27 cellular contexts compared by ENCODE assay signal in the genomic region with DNA sequence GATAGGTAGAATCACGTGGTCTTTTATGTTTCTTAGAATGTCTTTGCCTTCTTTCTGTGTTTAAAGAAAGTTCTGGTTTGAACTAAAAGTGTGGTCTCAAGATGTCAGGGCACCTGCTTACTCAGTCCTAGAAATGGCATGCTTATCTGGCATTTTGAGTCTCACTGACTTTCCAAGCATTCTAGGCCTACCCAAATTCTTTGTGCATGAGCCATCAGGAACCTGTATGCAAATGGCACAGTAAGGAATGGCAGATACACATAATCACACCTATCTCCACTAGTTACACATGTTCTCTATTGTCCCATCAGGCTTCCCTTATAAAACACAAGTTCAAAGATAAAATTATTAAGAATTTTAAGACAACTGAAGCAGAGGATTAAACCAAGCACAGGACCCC. TPM values are rescaled to one million over a fixed set of nuclear protein-coding genes. Genes with fewer than 3 reads are reported as not detected.
A peak's percentile ranks its signal among the peaks of the same experiment; 100 is the strongest.
DNase-seq lines count a peak whose midpoint lies in the region; FAIRE-seq and TF ChIP-seq lines count a peak whose summit lies in the region.
"Had no signal": no experiment of that assay in that cellular context is flagged by ENCODE, and none has a peak within 500 bp of the region (broad histone marks: within the 10 kb centered on the region; RNA-seq: fewer than 3 reads in every experiment).

No MANE protein-coding gene starts in this region.

- H3K4me3 ChIP-seq in HUES48 (ENCODE audit: low read depth, low read length) = no peak overlapping the region
- no peak overlapping the region for H3K4me3 ChIP-seq in bronchial epithelial cell (ENCODE audit: low read depth, low read length)
- no peak overlapping the region for H3K4me3 ChIP-seq in effector memory CD4-positive, alpha-beta T cell (ENCODE audit: insufficient read depth, low read depth, low read length, poor library complexity, severe bottlenecking)
- H3K4me3 ChIP-seq in A673 (ENCODE audit: low read depth, low read length, poor library complexity, severe bottlenecking) = no peak overlapping the region
- H3K4me3 ChIP-seq: sigmoid colon had no signal

- H3K27me3 ChIP-seq in HUES48 (ENCODE audit: control insufficient read depth, insufficient read depth, low read length) = no peaks in the 10 kb centered on the region
- H3K27me3 ChIP-seq in bronchial epithelial cell (ENCODE audit: control insufficient read depth, insufficient read depth, low read length) = no peaks in the 10 kb centered on the region
- H3K27me3 ChIP-seq in effector memory CD4-positive, alpha-beta T cell (replicated peaks; ENCODE audit: control insufficient read depth, insufficient read depth, low read length, poor library complexity, severe bottlenecking) = no peaks in the 10 kb centered on the region
- H3K27me3 ChIP-seq in A673 (replicated peaks; ENCODE audit: insufficient read depth, low read depth, low read length, poor library complexity) = no peaks in the 10 kb centered on the region
- H3K27me3 ChIP-seq: sigmoid colon had no signal

- CTCF ChIA-PET in A673 (lab: Charles Lee) = interaction anchor here (0.6 kb wide), 1 partner anchor 187 kb away, joined by 3 read pairs; the partner anchor contains the start of gene SH3GLB1

- H3K9me3 ChIP-seq in HUES48 (ENCODE audit: control insufficient read depth, insufficient read depth, low read length) (no peaks in the 10 kb centered on the region), A673 (ENCODE audit: low read depth, low read length, poor library complexity, severe bottlenecking) (no peaks in the 10 kb centered on the region)
- H3K9me3 ChIP-seq in effector memory CD4-positive, alpha-beta T cell (ENCODE audit: control insufficient read depth, low read length) = no peaks in the 10 kb centered on the region
- H3K9me3 ChIP-seq: sigmoid colon had no signal

- H3K36me3 ChIP-seq in HUES48 (ENCODE audit: control insufficient read depth, insufficient read depth, low read length) (no peaks in the 10 kb centered on the region), bronchial epithelial cell (ENCODE audit: control insufficient read depth, insufficient read depth, low read length) (no peaks in the 10 kb centered on the region), A673 (ENCODE audit: insufficient read depth, low read length, poor library complexity, severe bottlenecking) (no peaks in the 10 kb centered on the region)
- H3K36me3 ChIP-seq in effector memory CD4-positive, alpha-beta T cell (ENCODE audit: control insufficient read depth, insufficient read depth, low read length) = no peaks in the 10 kb centered on the region
- H3K36me3 ChIP-seq: sigmoid colon had no signal

- H3K27ac ChIP-seq in HUES48 (ENCODE audit: low read depth, low read length) = peak overlapping the region; percentile 21
- H3K27ac ChIP-seq in effector memory CD4-positive, alpha-beta T cell (ENCODE audit: insufficient read depth, low read length, poor library complexity, severe bottlenecking) = no peak overlapping the region
- H3K27ac ChIP-seq in A673 (ENCODE audit: low read depth, low read length, poor library complexity, severe bottlenecking) = no peak overlapping the region
- H3K27ac ChIP-seq: parathyroid adenoma, sigmoid colon had no signal

- peaks cover 9% of the 10 kb centered on the region; the same call in 1 of the 2 replicates for H3K4me1 ChIP-seq in HUES48 (ENCODE audit: control insufficient read depth, insufficient read depth, low read length)
- no peaks in the 10 kb centered on the region for H3K4me1 ChIP-seq in effector memory CD4-positive, alpha-beta T cell (ENCODE audit: control insufficient read depth, insufficient read depth, low read length, poor library complexity, severe bottlenecking)
- no peaks in the 10 kb centered on the region for H3K4me1 ChIP-seq in A673 (ENCODE audit: insufficient read depth, low read length, poor library complexity, severe bottlenecking)
- H3K4me1 ChIP-seq: parathyroid adenoma, sigmoid colon had no signal

- BruUV-seq in A673 (replicated peaks; lab: Mats Ljungman, UMichigan) = no TSS peak

- no peak for TF ChIP-seq CTCF in bronchial epithelial cell (IDR thresholded peaks at IDR 0.05; ENCODE audit: insufficient read depth, low read length, severe bottlenecking)
- no peak for TF ChIP-seq CTCF in A673 (conservative IDR thresholded peaks at IDR 0.05; ENCODE audit: low read depth, low read length)

- H3K9ac ChIP-seq in HUES48 (ENCODE audit: low read depth, low read length) = no peak overlapping the region
- H3K9ac ChIP-seq: parathyroid adenoma had no signal

- POLR2A ChIA-PET in A673 (lab: Charles Lee; ENCODE audit: low non-redundant PET) = no interaction called here

- FAIRE-seq in bronchial epithelial cell (lab: Jason Lieb, UNC) (no peak), urothelium cell line (lab: Jason Lieb, UNC) (no peak)
- FAIRE-seq: HTR-8/SVneo had no signal

- intact Hi-C loops in A673 (cut with micrococcal nuclease; ENCODE audit: unreplicated experiment) = no loop called here

- DNase-seq in bronchial epithelial cell (ENCODE audit: low read depth) (peak; percentile 92), kidney glomerular epithelial cell (lab: John Stamatoyannopoulos, UW) (peak; percentile 36), urothelium cell line (ENCODE audit: low spot score) (peak; percentile 21), A673 (ENCODE audit: low spot score) (no peak)
- no peak for DNase-seq in effector memory CD4-positive, alpha-beta T cell
- DNase-seq in activated effector memory CD4-positive, alpha-beta T cell treated with anti-CD3 and anti-CD28 coated beads, Interleukin-2, amount 50 U/mL, for 16 hours = no peak
- DNase-seq: activated CD4-positive, alpha-beta T cell treated with anti-CD3 and anti-CD28 coated beads, Interleukin-2, amount 10 ng/mL, durations not matched to agents 24 days and 14 days; activated CD8-positive, alpha-beta memory T cell treated with anti-CD3 and anti-CD28 coated beads, Interleukin-2, amount 10 ng/mL, durations not matched to agents 7 days and 5 days; activated naive CD8-positive, alpha-beta T cell treated with anti-CD3 and anti-CD28 coated beads for 36 hours; CD4-positive, alpha-beta T cell; DMS79 treated with DMSO at 0.1 percent for 48 hours; effector CD8-positive, alpha-beta T cell; mesenchymal stem cell; NCI-H2107; NCI-H524 treated with DMSO at 0.1 percent for 48 hours; nephron progenitor cell; Right ventricle myocardium superior; sigmoid colon; SW 1271 had no signal

RNA-seq across cellular contexts. Expression of gene CLCA4, which starts 29.5 kb away (rescaled TPM):
- 12.1 and 45.8 TPM in 2 replicates for total RNA-seq in bronchial epithelial cell
- not detected in 2 replicates for total RNA-seq in A673 (2021)
- total RNA-seq: activated CD4-positive, alpha-beta T cell treated with anti-CD3 and anti-CD28 coated beads, Interleukin-2, amount 10 ng/mL, durations not matched to agents 24 days and 14 days; activated CD8-positive, alpha-beta memory T cell treated with anti-CD3 and anti-CD28 coated beads, Interleukin-2, amount 10 ng/mL, durations not matched to agents 7 days and 5 days; activated naive CD8-positive, alpha-beta T cell treated with anti-CD3 and anti-CD28 coated beads for 36 hours; activated T-helper 1 cell treated with anti-CD3 and anti-CD28 coated beads, Interleukin-12 subunit alpha, Interleukin-12 subunit beta, Interleukin-2, Interleukin-4 antibody, amounts not matched to agents 30 ng/mL and 10 ng/mL and 1 ng/mL, durations not matched to agents 14 hours and 24 hours and 36 hours; CD4-positive, alpha-beta T cell; chondrocyte; H4; LHCN-M2; Right ventricle myocardium superior; temporal lobe had no signal

RNA-seq across cellular contexts. Expression of gene CLCA1, which starts 48.6 kb away (rescaled TPM):
- total RNA-seq in bronchial epithelial cell (0.26 TPM in 1 of 2 replicates, not detected in the other), A673 (2021) (not detected in 2 replicates)
- total RNA-seq: activated CD4-positive, alpha-beta T cell treated with anti-CD3 and anti-CD28 coated beads, Interleukin-2, amount 10 ng/mL, durations not matched to agents 24 days and 14 days; activated CD8-positive, alpha-beta memory T cell treated with anti-CD3 and anti-CD28 coated beads, Interleukin-2, amount 10 ng/mL, durations not matched to agents 7 days and 5 days; activated naive CD8-positive, alpha-beta T cell treated with anti-CD3 and anti-CD28 coated beads for 36 hours; activated T-helper 1 cell treated with anti-CD3 and anti-CD28 coated beads, Interleukin-12 subunit alpha, Interleukin-12 subunit beta, Interleukin-2, Interleukin-4 antibody, amounts not matched to agents 30 ng/mL and 10 ng/mL and 1 ng/mL, durations not matched to agents 14 hours and 24 hours and 36 hours; CD4-positive, alpha-beta T cell; chondrocyte; H4; LHCN-M2; Right ventricle myocardium superior; temporal lobe had no signal

Comparison
In these comparisons a context has a peak if more than half of its experiments do, and no peak if none do; other contexts are left out.
1. DNase-seq: peak in bronchial epithelial cell (single experiment), kidney glomerular epithelial cell (single experiment) and urothelium cell line (single experiment); none in effector memory CD4-positive, alpha-beta T cell (0 of 3), A673 (single experiment) and activated effector memory CD4-positive, alpha-beta T cell treated with anti-CD3 and anti-CD28 coated beads, Interleukin-2, amount 50 U/mL, for 16 hours (single experiment).
2. RNA of gene CLCA4, which starts 29.5 kb away (total RNA-seq): 12.1 to 45.8 TPM in bronchial epithelial cell; not detected in A673; every median in the first group is over 10 times any median in the second.